In genomic region chr1:201114245-201115131, GRCh38 we compare ENCODE assay signal across 8 cellular contexts. TPM values are rescaled to one million over a fixed set of nuclear protein-coding genes. Genes with fewer than 3 reads are reported as not detected.
DNase-seq lines count a peak whose midpoint lies in the region; FAIRE-seq and TF ChIP-seq lines count a peak whose summit lies in the region.

No MANE protein-coding gene starts in this region.

- no peaks in the 10 kb centered on the region for H3K4me1 Mint-ChIP-seq in HFFc6 (ENCODE audit: low read depth)
- peaks cover 9% of the 10 kb centered on the region for H3K4me1 Mint-ChIP-seq in activated naive CD8-positive, alpha-beta T cell (ENCODE audit: low read depth)
- H3K4me1 Mint-ChIP-seq in osteocyte (ENCODE audit: unreplicated experiment): no peaks in the 10 kb centered on the region

- peak overlapping the region; percentile 75 for H3K27ac ChIP-seq in thymus (ENCODE audit: low read depth)

- H3K4me1 ChIP-seq in thymus (ENCODE audit: control insufficient read depth, insufficient read depth, low read length): no peaks in the 10 kb centered on the region

- no peaks in the 10 kb centered on the region for H3K9me3 Mint-ChIP-seq in HFFc6
- H3K9me3 Mint-ChIP-seq in activated naive CD8-positive, alpha-beta T cell (ENCODE audit: low read depth): no peaks in the 10 kb centered on the region
- H3K9me3 Mint-ChIP-seq in osteocyte (ENCODE audit: unreplicated experiment): no peaks in the 10 kb centered on the region

- TF ChIP-seq CTCF in HFFc6 (IDR thresholded peaks at IDR 0.05) (peak; percentile 85), osteocyte (IDR thresholded peaks at IDR 0.05) (peak; percentile 85)

- H3K9me3 ChIP-seq in thymus (ENCODE audit: control insufficient read depth): no peaks in the 10 kb centered on the region

- H3K36me3 ChIP-seq in thymus (ENCODE audit: control insufficient read depth, insufficient read depth): no peaks in the 10 kb centered on the region

- FAIRE-seq in G401.6 (lab: Jason Lieb, UNC): peak; percentile 88

- peaks cover 48% of the 10 kb centered on the region for H3K27me3 Mint-ChIP-seq in HFFc6 (ENCODE audit: insufficient read depth)
- no peaks in the 10 kb centered on the region for H3K27me3 Mint-ChIP-seq in activated naive CD8-positive, alpha-beta T cell
- H3K27me3 Mint-ChIP-seq in osteocyte (ENCODE audit: unreplicated experiment): peaks cover 18% of the 10 kb centered on the region

- H3K27me3 ChIP-seq in thymus (ENCODE audit: control insufficient read depth, insufficient read depth): peaks cover 8% of the 10 kb centered on the region

- peak overlapping the region; percentile 65 for H3K4me3 ChIP-seq in thymus (ENCODE audit: low read length)

- 6% methylated on average over 88 of the region's 88 CpGs for WGBS in thymus

- H3K4me3 Mint-ChIP-seq in HFFc6 (peak overlapping the region; percentile 80), osteocyte (ENCODE audit: unreplicated experiment) (peak overlapping the region; percentile 77)
- peak overlapping the region; percentile 87 for H3K4me3 Mint-ChIP-seq in activated naive CD8-positive, alpha-beta T cell

- DNase-seq in HFFc6 (peak; percentile 91), NCI-H1048 (lab: John Stamatoyannopoulos, UW) (peak; percentile 91), SKM-1 (lab: John Stamatoyannopoulos, UW; ENCODE audit: unreplicated experiment) (peak; percentile 99), head of caudate nucleus (peak; percentile 75 to 96 (median 88)), osteocyte (ENCODE audit: extremely low spot score, unreplicated experiment) (peak; percentile 94)

- intact Hi-C loops in head of caudate nucleus (cut with DNase I): loop anchor here (5.0 to 10.0 kb wide), 2 partner anchors 70 to 142 kb away; no protein-coding TSS in a partner anchor

- H3K27ac Mint-ChIP-seq in HFFc6 (no peak overlapping the region), osteocyte (ENCODE audit: unreplicated experiment) (no peak overlapping the region)
- peak overlapping the region; percentile 47 for H3K27ac Mint-ChIP-seq in activated naive CD8-positive, alpha-beta T cell

- H3K36me3 Mint-ChIP-seq in HFFc6 (ENCODE audit: low read depth) (no peaks in the 10 kb centered on the region), osteocyte (ENCODE audit: unreplicated experiment) (no peaks in the 10 kb centered on the region)
- no peaks in the 10 kb centered on the region for H3K36me3 Mint-ChIP-seq in activated naive CD8-positive, alpha-beta T cell

RNA-seq across cellular contexts. Expression of gene CACNA1S, which starts 2.3 kb away (rescaled TPM):
- total RNA-seq in HFFc6 (2021; fragmentation: NEBNext Ultra II Directional; extraction: Animal tissue kit (Norgen Biotek cat#: 25700)): not detected
- not detected in 2 replicates for total RNA-seq in osteocyte
- polyA plus RNA-seq in thymus: 0.05 TPM

RNA-seq across cellular contexts. Expression of gene ASCL5, which starts 12.5 kb away (rescaled TPM):
- total RNA-seq in HFFc6 (2021; fragmentation: NEBNext Ultra II Directional; extraction: Animal tissue kit (Norgen Biotek cat#: 25700)): not detected
- total RNA-seq in osteocyte: not detected in 2 replicates
- 0.14 TPM for polyA plus RNA-seq in thymus

RNA-seq across cellular contexts. Expression of gene TMEM9, which starts 39.8 kb away (rescaled TPM):
- 10 to 100 TPM; 60.3 to 72.7 (median 64.9) TPM for total RNA-seq in HFFc6 (2021; fragmentation: NEBNext Ultra II Directional; extraction: Animal tissue kit (Norgen Biotek cat#: 25700))
- total RNA-seq in osteocyte: 63.9 and 64.2 TPM in 2 replicates
- 57.5 TPM for polyA plus RNA-seq in thymus

Comparison
In these comparisons a context has a peak if more than half of its experiments do, and no peak if none do; other contexts are left out.
1. Peak in every context shown above with its lines: DNase-seq, H3K4me3 ChIP-seq and H3K27ac ChIP-seq.